Comparison of ENCODE assay signal across 1 cellular context in genomic region chr6:27275025-27275956, GRCh38.
A peak's percentile ranks its signal among the peaks of the same experiment; 100 is the strongest.
TF ChIP-seq lines count a peak whose summit lies in the region.

No MANE protein-coding gene starts in this region.

TF ChIP-seq in K562, 482 proteins besides CTCF, POLR2A, EP300 and RAD21 (continues in another document):
- TF ChIP-seq MEIS2 (IDR thresholded peaks at IDR 0.05; ENCODE audit: partially characterized antibody) (no peak), CHAMP1 (IDR thresholded peaks at IDR 0.05) (peak; percentile 85; the same call in 1 of the 2 replicates), ZNF398 (CRISPR knock-in tag; IDR thresholded peaks at IDR 0.05) (no peak), ZMIZ1 (IDR thresholded peaks at IDR 0.05; ENCODE audit: low read depth in 2 of 2, low read length in 2 of 2) (no peak), HMGXB4 (CRISPR knock-in tag; IDR thresholded peaks at IDR 0.05) (peak; percentile 53; the same call in 1 of the 2 replicates), ZNF318 (IDR thresholded peaks at IDR 0.05; ENCODE audit: borderline replicate concordance in 1 of 2, low read depth in 1 of 2) (no peak), CUX1 (CRISPR knock-in tag; IDR thresholded peaks at IDR 0.05) (no peak), MED1 (CRISPR knock-in tag; IDR thresholded peaks at IDR 0.05; ENCODE audit: borderline replicate concordance) (no peak), HIVEP1 (CRISPR knock-in tag; IDR thresholded peaks at IDR 0.05) (no peak), ZNF253 (CRISPR knock-in tag; conservative IDR thresholded peaks at IDR 0.05) (no peak), YBX1 (IDR thresholded peaks at IDR 0.05) (no peak), BRF1 (IDR thresholded peaks at IDR 0.05; ENCODE audit: borderline replicate concordance, extremely low read depth, insufficient read length) (no peak), ZNF511 (CRISPR knock-in tag; IDR thresholded peaks at IDR 0.05) (no peak), USF2 (CRISPR knock-in tag; IDR thresholded peaks at IDR 0.05) (no peak), NUFIP1 (IDR thresholded peaks at IDR 0.05; ENCODE audit: partially characterized antibody) (no peak), ESRRB (CRISPR knock-in tag; IDR thresholded peaks at IDR 0.05; ENCODE audit: borderline replicate concordance) (no peak), COPS2 (conservative IDR thresholded peaks at IDR 0.05) (no peak), NCOA6 (IDR thresholded peaks at IDR 0.05) (0 out of 2 replicates have a peak, but pooled peaks have one; percentile 7), CTBP1 (IDR thresholded peaks at IDR 0.05; ENCODE audit: borderline replicate concordance) (peak; percentile 61; the same call in 1 of the 2 replicates), ZNF75A (CRISPR knock-in tag; IDR thresholded peaks at IDR 0.05) (no peak), CBX8 (IDR thresholded peaks at IDR 0.05; ENCODE audit: borderline replicate concordance, extremely low read depth, low read depth, low read length, poor library complexity, severe bottlenecking) (no peak), ZNF583 (CRISPR knock-in tag; IDR thresholded peaks at IDR 0.05) (no peak)
